ENCODE assay signal across 20 cellular contexts in genomic region chr3:124157748-124158147, GRCh38.
A peak's percentile ranks its signal among the peaks of the same experiment; 100 is the strongest.
DNase-seq lines count a peak whose midpoint lies in the region; ATAC-seq, FAIRE-seq and TF ChIP-seq lines count a peak whose summit lies in the region.
"Had no signal": no experiment of that assay in that cellular context is flagged by ENCODE, and none has a peak within 500 bp of the region (broad histone marks: within the 10 kb centered on the region; RNA-seq: fewer than 3 reads in every experiment).

No MANE protein-coding gene starts in this region.

- peaks cover 45% of the 10 kb centered on the region for H3K9me2 ChIP-seq in GM23338 (ENCODE audit: insufficient read depth)

- H2BK120ac ChIP-seq in IMR-90 (ENCODE audit: low read depth, low read length) (no peak overlapping the region), mesendoderm (ENCODE audit: low read depth, low read length) (no peak overlapping the region)

- H3K4ac ChIP-seq in IMR-90 (ENCODE audit: low read depth, low read length) (no peak overlapping the region; the same call in 1 of the 2 replicates), mesendoderm (ENCODE audit: low read depth, low read length) (peak overlapping the region; percentile 49)

- H3K4me1 Mint-ChIP-seq in GM23338 (peaks cover 6% of the 10 kb centered on the region), endothelial cell (ENCODE audit: unreplicated experiment) (peaks cover 30% of the 10 kb centered on the region), type B pancreatic cell (ENCODE audit: unreplicated experiment) (no peaks in the 10 kb centered on the region)
- H3K4me1 Mint-ChIP-seq: IgD-negative memory B cell had no signal

- H4K5ac ChIP-seq in IMR-90 (ENCODE audit: low read depth, low read length) = no peak overlapping the region
- H4K5ac ChIP-seq in mesendoderm (ENCODE audit: low read length) = no peak overlapping the region

- no peak for FAIRE-seq in GM12891 (lab: Jason Lieb, UNC)
- FAIRE-seq: A204.1 had no signal

- H3K14ac ChIP-seq in IMR-90 (replicated peaks; ENCODE audit: low read depth, low read length) = peak overlapping the region; percentile 26

- no peak overlapping the region for H3K56ac ChIP-seq in IMR-90 (ENCODE audit: extremely low read depth, insufficient read depth, low read length)
- no peak overlapping the region for H3K56ac ChIP-seq in mesendoderm (ENCODE audit: low read length)

- H2AFZ ChIP-seq in GM23338 (no peak overlapping the region), IMR-90 (replicated peaks; ENCODE audit: low read length, poor library complexity) (no peak overlapping the region)

- H2BK15ac ChIP-seq in IMR-90 (ENCODE audit: low read depth, low read length) = no peak overlapping the region
- no peak overlapping the region for H2BK15ac ChIP-seq in mesendoderm (replicated peaks; ENCODE audit: low read depth)

- no peak overlapping the region; the same call in 2 of the 3 replicates for H3K4me3 Mint-ChIP-seq in GM23338
- no peak overlapping the region for H3K4me3 Mint-ChIP-seq in endothelial cell (ENCODE audit: unreplicated experiment)
- H3K4me3 Mint-ChIP-seq in type B pancreatic cell = no peak overlapping the region
- H3K4me3 Mint-ChIP-seq: IgD-negative memory B cell had no signal

- H3K36me3 ChIP-seq in GM23338 (ENCODE audit: insufficient read depth) = no peaks in the 10 kb centered on the region; the same call in 1 of the 2 replicates
- H3K36me3 ChIP-seq in IMR-90 (ENCODE audit: control insufficient read depth, insufficient read depth, low read length) = no peaks in the 10 kb centered on the region
- H3K36me3 ChIP-seq in mesendoderm (ENCODE audit: control insufficient read depth, insufficient read depth, low read length) = no peaks in the 10 kb centered on the region
- no peaks in the 10 kb centered on the region for H3K36me3 ChIP-seq in effector memory CD4-positive, alpha-beta T cell (ENCODE audit: control insufficient read depth, insufficient read depth, low read length)

- TF ChIP-seq RAD21 in IMR-90 (IDR thresholded peaks at IDR 0.05; ENCODE audit: low read length) = no peak

- H2AK5ac ChIP-seq in IMR-90 (ENCODE audit: low read depth, low read length) (no peak overlapping the region), mesendoderm (ENCODE audit: low read length) (no peak overlapping the region)

- in situ Hi-C loops in IMR-90 (cut with MboI; ENCODE audit: low sequenced_read_pairs) = no loop called here

- H3K18ac ChIP-seq in IMR-90 (ENCODE audit: low read depth, low read length) = no peak overlapping the region
- no peak overlapping the region for H3K18ac ChIP-seq in mesendoderm (ENCODE audit: low read length)

- peaks cover 8% of the 10 kb centered on the region for H3K9me1 ChIP-seq in IMR-90 (ENCODE audit: insufficient read depth, low read length)

- POLR2A ChIA-PET in IMR-90 (lab: Charles Lee; ENCODE audit: unreplicated experiment) = no interaction called here

- H3K79me1 ChIP-seq in IMR-90 (ENCODE audit: low read depth in 1 of 2, low read length in 2 of 2) (no peaks in the 10 kb centered on the region), mesendoderm (ENCODE audit: low read length) (no peaks in the 10 kb centered on the region)

- no peaks in the 10 kb centered on the region for H3K27me3 Mint-ChIP-seq in GM23338 (ENCODE audit: insufficient read depth, low read depth, poor library complexity)
- H3K27me3 Mint-ChIP-seq in endothelial cell (ENCODE audit: unreplicated experiment) = no peaks in the 10 kb centered on the region
- no peaks in the 10 kb centered on the region for H3K27me3 Mint-ChIP-seq in type B pancreatic cell

- intact Hi-C loops in IMR-90 (cut with micrococcal nuclease) = no loop called here

- H3K9ac ChIP-seq in IMR-90 (ENCODE audit: low read depth, low read length) (no peak overlapping the region), mesendoderm (ENCODE audit: low read length) (no peak overlapping the region)

- H4K20me1 ChIP-seq in GM23338 (replicated peaks; ENCODE audit: insufficient read depth) (no peaks in the 10 kb centered on the region), IMR-90 (ENCODE audit: insufficient read depth, low read length) (0 out of 2 replicates have a peak, but pooled peaks cover 4% of the 10 kb centered on the region)

- no peak overlapping the region for H2BK20ac ChIP-seq in IMR-90 (ENCODE audit: low read depth, low read length)

- WGBS in IMR-90 (ENCODE audit: extremely low coverage in 2 of 2, insufficient read length in 1 of 2), 2 experiments = no CpG with 5 or more reads among the region's 3 CpGs
- WGBS in mesendoderm (ENCODE audit: extremely low coverage, insufficient coverage, low lambda C conversion rate) = no CpG with 5 or more reads among the region's 3 CpGs

- no peaks in the 10 kb centered on the region for H3F3A ChIP-seq in GM23338 (replicated peaks; ENCODE audit: low read depth)

- peaks cover 31% of the 10 kb centered on the region for H3K4me1 ChIP-seq in GM23338 (ENCODE audit: insufficient read depth)
- peaks cover 2% of the 10 kb centered on the region; the same call in 1 of the 2 replicates for H3K4me1 ChIP-seq in IMR-90 (ENCODE audit: control insufficient read depth, insufficient read depth, low read length)
- peaks cover 9% of the 10 kb centered on the region for H3K4me1 ChIP-seq in mesendoderm (ENCODE audit: control insufficient read depth, low read depth, low read length)
- no peaks in the 10 kb centered on the region for H3K4me1 ChIP-seq in effector memory CD4-positive, alpha-beta T cell (ENCODE audit: control insufficient read depth, insufficient read depth, low read length, poor library complexity, severe bottlenecking)

- H4K8ac ChIP-seq in IMR-90 (ENCODE audit: low read depth in 2 of 2, low read length in 2 of 2) (no peak overlapping the region), mesendoderm (ENCODE audit: low read depth, low read length) (no peak overlapping the region)

- no peak overlapping the region for H4K91ac ChIP-seq in IMR-90 (ENCODE audit: insufficient read depth, low read depth, low read length)

- ATAC-seq in GM23338 = peak; percentile 21
- no peak for ATAC-seq in IMR-90 (ENCODE audit: low read depth)

- BruUV-seq in IMR-90 (replicated peaks; lab: Mats Ljungman, UMichigan) = no TSS peak

- H3K4me2 ChIP-seq in GM23338 = peak overlapping the region; percentile 64
- H3K4me2 ChIP-seq in IMR-90 (ENCODE audit: low read depth, low read length) = no peak overlapping the region
- H3K4me2 ChIP-seq in mesendoderm (ENCODE audit: low read length) = no peak overlapping the region

- H3K27ac Mint-ChIP-seq in GM23338 (peak overlapping the region; percentile 92), endothelial cell (ENCODE audit: unreplicated experiment) (peak overlapping the region; percentile 30), type B pancreatic cell (no peak overlapping the region)
- H3K27ac Mint-ChIP-seq: IgD-negative memory B cell had no signal

- no peak overlapping the region for H2BK5ac ChIP-seq in IMR-90 (ENCODE audit: low read depth, low read length, poor library complexity, severe bottlenecking)
- no peak overlapping the region for H2BK5ac ChIP-seq in mesendoderm (ENCODE audit: low read length)

- no peak overlapping the region for H2AK9ac ChIP-seq in IMR-90 (replicated peaks; ENCODE audit: low read depth, low read length, poor library complexity)

- dilution Hi-C loops in IMR-90 (cut with HindIII; ENCODE audit: low sequenced_read_pairs, unreplicated experiment) = no loop called here

- TF ChIP-seq CTCF in GM23338 (conservative IDR thresholded peaks at IDR 0.05; ENCODE audit: low read depth in 2 of 2) = no peak
- no peak for TF ChIP-seq CTCF in IMR-90 (conservative IDR thresholded peaks at IDR 0.05; ENCODE audit: low read depth, low read length)
- TF ChIP-seq CTCF in endothelial cell (IDR thresholded peaks at IDR 0.05; ENCODE audit: unreplicated experiment) = no peak
- no peak for TF ChIP-seq CTCF in type B pancreatic cell (conservative IDR thresholded peaks at IDR 0.05)

- no peaks in the 10 kb centered on the region for H3K9me3 ChIP-seq in IMR-90 (ENCODE audit: control insufficient read depth, insufficient read depth, low read length)
- no peaks in the 10 kb centered on the region for H3K9me3 ChIP-seq in effector memory CD4-positive, alpha-beta T cell (ENCODE audit: control insufficient read depth, low read length)

- H3K4me3 ChIP-seq in GM23338 = peak overlapping the region; percentile 12; the same call in 1 of the 2 replicates
- no peak overlapping the region for H3K4me3 ChIP-seq in IMR-90 (ENCODE audit: insufficient read depth, low read depth, low read length)
- no peak overlapping the region for H3K4me3 ChIP-seq in mesendoderm (ENCODE audit: low read length)
- H3K4me3 ChIP-seq in effector memory CD4-positive, alpha-beta T cell (ENCODE audit: insufficient read depth, low read depth, low read length, poor library complexity, severe bottlenecking) = no peak overlapping the region

- TF ChIP-seq POLR2A in IMR-90 (IDR thresholded peaks at IDR 0.05; ENCODE audit: low read depth, low read length) (no peak), GM12891 (IDR thresholded peaks at IDR 0.05; ENCODE audit: low read depth, low read length) (no peak)

- H3K23ac ChIP-seq in IMR-90 (ENCODE audit: low read depth, low read length) (no peak overlapping the region), mesendoderm (ENCODE audit: low read length) (no peak overlapping the region)

- H3K36me3 Mint-ChIP-seq in GM23338 (ENCODE audit: low read depth) (peaks cover 6% of the 10 kb centered on the region; the same call in 2 of the 3 replicates), endothelial cell (ENCODE audit: low read depth, unreplicated experiment) (peaks cover 10% of the 10 kb centered on the region), type B pancreatic cell (no peaks in the 10 kb centered on the region)
- H3K36me3 Mint-ChIP-seq: IgD-negative memory B cell had no signal

- H3K9me3 Mint-ChIP-seq in GM23338 (peaks cover 6% of the 10 kb centered on the region; the same call in 1 of the 3 replicates), endothelial cell (ENCODE audit: unreplicated experiment) (no peaks in the 10 kb centered on the region), type B pancreatic cell (no peaks in the 10 kb centered on the region)

- CTCF ChIA-PET in IMR-90 (lab: Yijun Ruan, JAX) = no interaction called here

- DNase-seq in GM23338 (ENCODE audit: low spot score) = peak; percentile 20
- DNase-seq in IMR-90 = no peak
- no peak for DNase-seq in endothelial cell (ENCODE audit: low spot score)
- DNase-seq in mesendoderm = no peak
- DNase-seq in effector memory CD4-positive, alpha-beta T cell = no peak
- no peak for DNase-seq in type B pancreatic cell (ENCODE audit: extremely low spot score, unreplicated experiment)
- DNase-seq in GM12891 (ENCODE audit: insufficient read length, low spot score) = no peak
- DNase-seq: EL, GF-D8, HCEC 1CT, MV-4-11, NCI-H2081, NCI-H2171, NCI-H345, NCI-H524, RPMI8226, SHP77 had no signal

- no peaks in the 10 kb centered on the region for H3K79me2 ChIP-seq in GM23338 (replicated peaks; ENCODE audit: insufficient read depth)
- H3K79me2 ChIP-seq in mesendoderm (ENCODE audit: control insufficient read depth, insufficient read depth, low read length) = no peaks in the 10 kb centered on the region

- H3K27me3 ChIP-seq in GM23338 (ENCODE audit: insufficient read depth) (no peaks in the 10 kb centered on the region), IMR-90 (ENCODE audit: control insufficient read depth, insufficient read depth, low read length) (peaks cover 9% of the 10 kb centered on the region), mesendoderm (ENCODE audit: insufficient read depth, low read length, poor library complexity) (no peaks in the 10 kb centered on the region)
- H3K27me3 ChIP-seq in effector memory CD4-positive, alpha-beta T cell (replicated peaks; ENCODE audit: control insufficient read depth, insufficient read depth, low read length, poor library complexity, severe bottlenecking) = peaks cover 5% of the 10 kb centered on the region

- H3K27ac ChIP-seq in GM23338 (ENCODE audit: low read depth) (peak overlapping the region; percentile 96), IMR-90 (ENCODE audit: insufficient read depth, low read length) (no peak overlapping the region), mesendoderm (ENCODE audit: low read depth, low read length) (no peak overlapping the region)
- H3K27ac ChIP-seq in effector memory CD4-positive, alpha-beta T cell (ENCODE audit: insufficient read depth, low read length, poor library complexity, severe bottlenecking) = no peak overlapping the region
- H3K27ac ChIP-seq: HL-60 had no signal
